8 cellular contexts compared by ENCODE assay signal in the genomic region with DNA sequence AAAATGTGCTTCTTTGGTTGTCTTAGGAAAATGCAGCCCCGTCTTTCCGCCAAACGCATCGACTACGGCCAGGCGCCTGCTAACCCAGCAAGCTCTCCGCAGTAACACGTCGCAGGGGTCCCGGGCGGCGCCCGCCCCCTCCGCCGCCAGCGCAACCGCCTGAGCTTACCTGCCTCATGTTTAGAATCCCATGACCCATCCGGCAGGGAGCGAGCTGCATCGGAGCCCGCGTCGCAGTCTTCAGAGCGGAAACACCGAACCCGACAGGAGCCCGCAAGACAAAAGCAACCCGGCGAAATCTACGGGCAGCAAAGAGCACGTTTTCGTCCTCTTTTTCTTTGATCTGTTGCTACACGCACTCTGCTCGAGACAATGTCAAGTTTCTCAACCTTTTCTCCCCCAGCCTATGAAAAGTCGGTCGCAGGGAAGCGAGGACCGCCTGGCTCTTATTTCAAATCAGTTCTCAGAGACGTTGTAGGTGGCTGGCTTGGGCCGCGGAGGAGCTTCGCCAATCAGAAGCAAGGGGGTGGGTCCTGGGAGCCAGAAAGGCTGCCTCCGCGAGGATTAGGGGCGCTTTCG. TPM values are rescaled to one million over a fixed set of nuclear protein-coding genes. Genes with fewer than 3 reads are reported as not detected.
A peak's percentile ranks its signal among the peaks of the same experiment; 100 is the strongest.
DNase-seq lines count a peak whose midpoint lies in the region; ATAC-seq and TF ChIP-seq lines count a peak whose summit lies in the region.

TSS of gene MID1 (minus strand) at position 465 of the 579 bp plus-strand sequence. CDS start 53,038 bp downstream, outside the sequence.

- H3K4me3 ChIP-seq in neuronal stem cell (ENCODE audit: low read length in 2 of 2), result peak within 1 kb of the TSS; percentile 61 to 85

- WGBS in neuronal stem cell (ENCODE audit: extremely low coverage in 2 of 2, insufficient read length in 2 of 2, insufficient replicate concordance in 1 of 2), 2 donors, result no CpG with 5 or more reads among the region's 46 CpGs

- peaks cover 36% of the 10 kb centered on the region for H3K27me3 Mint-ChIP-seq in activated T-cell treated with anti-CD3 and anti-CD28 coated beads, Interleukin-2, amount 50 U/mL, for 4 hours (ENCODE audit: low read depth)
- H3K27me3 Mint-ChIP-seq in activated naive CD4-positive, alpha-beta T cell treated with anti-CD3 and anti-CD28 coated beads, Interleukin-2, amount 50 U/mL, for 24 hours, result peaks cover 15% of the 10 kb centered on the region
- H3K27me3 Mint-ChIP-seq in glutamatergic neuron (ENCODE audit: unreplicated experiment), result peaks cover 2% of the 10 kb centered on the region

- H2BK15ac ChIP-seq in neuronal stem cell (ENCODE audit: low read length), result no peak within 1 kb of the TSS

- H3K4ac ChIP-seq in neuronal stem cell (ENCODE audit: low read length), result no peak within 1 kb of the TSS

- no peaks in the 10 kb centered on the region for H3K9me3 Mint-ChIP-seq in activated T-cell treated with anti-CD3 and anti-CD28 coated beads, Interleukin-2, amount 50 U/mL, for 4 hours
- no peaks in the 10 kb centered on the region for H3K9me3 Mint-ChIP-seq in activated naive CD4-positive, alpha-beta T cell treated with anti-CD3 and anti-CD28 coated beads, Interleukin-2, amount 50 U/mL, for 24 hours
- H3K9me3 Mint-ChIP-seq in glutamatergic neuron (ENCODE audit: unreplicated experiment), result peaks cover 1% of the 10 kb centered on the region

- H4K91ac ChIP-seq in neuronal stem cell (ENCODE audit: low read depth, low read length, poor library complexity), result no peak within 1 kb of the TSS

- H3K23ac ChIP-seq in neuronal stem cell (ENCODE audit: low read depth, low read length, poor library complexity), result no peak within 1 kb of the TSS

- H2BK12ac ChIP-seq in neuronal stem cell (ENCODE audit: low read length), result no peak within 1 kb of the TSS

- peaks cover 0 to 2% of the 10 kb centered on the region in 2 donors for H3K9me3 ChIP-seq in neuronal stem cell (replicated peaks in 1 of 2; ENCODE audit: control insufficient read depth in 2 of 2, insufficient read depth in 1 of 2, low read depth in 1 of 2, low read length in 2 of 2)

- H3K27ac Mint-ChIP-seq in activated naive CD4-positive, alpha-beta T cell treated with anti-CD3 and anti-CD28 coated beads, Interleukin-2, amount 50 U/mL, for 24 hours, result no peak within 1 kb of the TSS
- peak within 1 kb of the TSS; percentile 68 for H3K27ac Mint-ChIP-seq in glutamatergic neuron (ENCODE audit: unreplicated experiment)

- H3K36me3 ChIP-seq in neuronal stem cell (replicated peaks in 1 of 2; ENCODE audit: control insufficient read depth in 2 of 2, insufficient read depth in 2 of 2, low read length in 2 of 2), result peaks cover 0 to 1% of the 10 kb centered on the region in 2 donors

- no peak within 1 kb of the TSS for H2BK120ac ChIP-seq in neuronal stem cell (ENCODE audit: low read depth, low read length)

- peak within 1 kb of the TSS; percentile 61 for H3K4me3 Mint-ChIP-seq in activated T-cell treated with anti-CD3 and anti-CD28 coated beads, Interleukin-2, amount 50 U/mL, for 4 hours
- H3K4me3 Mint-ChIP-seq in activated naive CD4-positive, alpha-beta T cell treated with anti-CD3 and anti-CD28 coated beads, Interleukin-2, amount 50 U/mL, for 24 hours, result peak within 1 kb of the TSS; percentile 58
- peak within 1 kb of the TSS; percentile 95 for H3K4me3 Mint-ChIP-seq in glutamatergic neuron (ENCODE audit: unreplicated experiment)

- no peaks in the 10 kb centered on the region for H3K27me3 ChIP-seq in neuronal stem cell (ENCODE audit: control insufficient read depth in 3 of 3, insufficient read depth in 3 of 3, low read depth in 1 of 3, low read length in 3 of 3)

- H3K4me2 ChIP-seq in neuronal stem cell (ENCODE audit: insufficient read depth, low read length, poor library complexity, severe bottlenecking), result peak within 1 kb of the TSS; percentile 51

- peaks cover 8 to 20% of the 10 kb centered on the region in 2 donors for H3K4me1 ChIP-seq in neuronal stem cell (ENCODE audit: control insufficient read depth in 2 of 2, insufficient read depth in 1 of 2, low read depth in 1 of 2, low read length in 2 of 2)

- H3K18ac ChIP-seq in neuronal stem cell (ENCODE audit: low read length), result peak within 1 kb of the TSS; percentile 38

- no peak within 1 kb of the TSS for H4K8ac ChIP-seq in neuronal stem cell (ENCODE audit: low read depth, low read length)

- no peak within 1 kb of the TSS for H2AK5ac ChIP-seq in neuronal stem cell (ENCODE audit: low read depth, low read length)

- peaks cover 3% of the 10 kb centered on the region for H3K79me1 ChIP-seq in neuronal stem cell (ENCODE audit: low read depth, low read length)

- H3K14ac ChIP-seq in neuronal stem cell (ENCODE audit: low read length), result no peak within 1 kb of the TSS

- no peaks in the 10 kb centered on the region for H3K36me3 Mint-ChIP-seq in activated T-cell treated with anti-CD3 and anti-CD28 coated beads, Interleukin-2, amount 50 U/mL, for 4 hours (ENCODE audit: insufficient read depth)
- no peaks in the 10 kb centered on the region for H3K36me3 Mint-ChIP-seq in activated naive CD4-positive, alpha-beta T cell treated with anti-CD3 and anti-CD28 coated beads, Interleukin-2, amount 50 U/mL, for 24 hours
- H3K36me3 Mint-ChIP-seq in glutamatergic neuron (ENCODE audit: unreplicated experiment), result no peaks in the 10 kb centered on the region

- peaks cover 7% of the 10 kb centered on the region for H3K4me1 Mint-ChIP-seq in activated T-cell treated with anti-CD3 and anti-CD28 coated beads, Interleukin-2, amount 50 U/mL, for 4 hours (ENCODE audit: low read depth)
- peaks cover 10% of the 10 kb centered on the region for H3K4me1 Mint-ChIP-seq in activated naive CD4-positive, alpha-beta T cell treated with anti-CD3 and anti-CD28 coated beads, Interleukin-2, amount 50 U/mL, for 24 hours
- peaks cover 20% of the 10 kb centered on the region for H3K4me1 Mint-ChIP-seq in glutamatergic neuron (ENCODE audit: low read depth, unreplicated experiment)

- DNase-seq in activated T-cell treated with anti-CD3 and anti-CD28 coated beads, Interleukin-2, amount 50 U/mL, for 4 hours, result no peak
- DNase-seq in activated T-cell treated with anti-CD3 and anti-CD28 coated beads, Interleukin-2, amount 50 U/mL, for 1 hour, result no peak
- DNase-seq in NCI-H2081 (lab: John Stamatoyannopoulos, UW), result peak; percentile 78 to 84
- DNase-seq in glutamatergic neuron, result peak; percentile 50
- peak; percentile 71 for DNase-seq in neuronal stem cell (ENCODE audit: low spot score)
- no peak for DNase-seq in OCI-M2 (lab: John Stamatoyannopoulos, UW; ENCODE audit: unreplicated experiment)

- H3K27ac ChIP-seq in neuronal stem cell (replicated peaks; ENCODE audit: low read length), result peak within 1 kb of the TSS; percentile 72

- ATAC-seq in activated T-cell treated with anti-CD3 and anti-CD28 coated beads, Interleukin-2, amount 50 U/mL, for 4 hours, result peak in 1 of 2 donors; percentile 37
- ATAC-seq in GM18502 (IDR thresholded peaks at IDR 0.05; ENCODE audit: poor library complexity, unreplicated experiment), result no peak

- no peak within 1 kb of the TSS for H2BK5ac ChIP-seq in neuronal stem cell (ENCODE audit: low read length)

- TF ChIP-seq CTCF in glutamatergic neuron (IDR thresholded peaks at IDR 0.05; ENCODE audit: partially characterized antibody, unreplicated experiment), result no peak

- peak within 1 kb of the TSS; percentile 21 for H3K9ac ChIP-seq in neuronal stem cell (ENCODE audit: low read depth, low read length, poor library complexity)

- H2AFZ ChIP-seq in neuronal stem cell (ENCODE audit: low read length), result peak within 1 kb of the TSS; percentile 27

RNA-seq across cellular contexts. Expression of gene MID1, which starts in this region (rescaled TPM):
- under 1 TPM; 0.16 to 0.25 (median 0.24) TPM for total RNA-seq in activated T-cell treated with anti-CD3 and anti-CD28 coated beads, Interleukin-2, amount 50 U/mL, for 4 hours
- 9.2 TPM for total RNA-seq in glutamatergic neuron (ENCODE audit: unreplicated experiment)
- polyA plus RNA-seq in neuronal stem cell (2013, experiment 1 of 2), result 10.8 TPM
- 10.9 TPM for polyA plus RNA-seq in neuronal stem cell (2013, experiment 2 of 2)

Comparison
In these comparisons a context has a peak if more than half of its experiments do, and no peak if none do; other contexts are left out.
1. DNase-seq: peak in NCI-H2081 (2 of 2), glutamatergic neuron (single experiment) and neuronal stem cell (single experiment); none in activated T-cell treated with anti-CD3 and anti-CD28 coated beads, Interleukin-2, amount 50 U/mL, for 4 hours (single experiment), activated T-cell treated with anti-CD3 and anti-CD28 coated beads, Interleukin-2, amount 50 U/mL, for 1 hour (single experiment) and OCI-M2 (single experiment).
2. Peak in every context shown above with its lines, with median percentiles within 50 percentile points of each other: H3K4me3 Mint-ChIP-seq.